Comparison of ENCODE assay signal across 2 cellular contexts in genomic region chr18:68555935-68556334, GRCh38.
TF ChIP-seq lines count a peak whose summit lies in the region.

No MANE protein-coding gene starts in this region.

TF ChIP-seq in SK-N-SH, 30 proteins besides CTCF, POLR2A, EP300 and RAD21 (continued from another document):
- TF ChIP-seq RXRA (IDR thresholded peaks at IDR 0.05; ENCODE audit: borderline replicate concordance, low read depth): no peak
- TF ChIP-seq TAF1 (IDR thresholded peaks at IDR 0.05; ENCODE audit: borderline replicate concordance, low read depth, low read length): no peak
- TF ChIP-seq IRF3 (IDR thresholded peaks at IDR 0.05; ENCODE audit: low read depth, low read length): no peak
- TF ChIP-seq SMC3 (IDR thresholded peaks at IDR 0.05; ENCODE audit: low read depth, low read length): no peak
- TF ChIP-seq REST (IDR thresholded peaks at IDR 0.05; ENCODE audit: low read depth, low read length): no peak
- no peak for TF ChIP-seq MAX (IDR thresholded peaks at IDR 0.05; ENCODE audit: low read depth)
- no peak for TF ChIP-seq RCOR1 (IDR thresholded peaks at IDR 0.05; ENCODE audit: low read length)
- TF ChIP-seq, protein P1, sequence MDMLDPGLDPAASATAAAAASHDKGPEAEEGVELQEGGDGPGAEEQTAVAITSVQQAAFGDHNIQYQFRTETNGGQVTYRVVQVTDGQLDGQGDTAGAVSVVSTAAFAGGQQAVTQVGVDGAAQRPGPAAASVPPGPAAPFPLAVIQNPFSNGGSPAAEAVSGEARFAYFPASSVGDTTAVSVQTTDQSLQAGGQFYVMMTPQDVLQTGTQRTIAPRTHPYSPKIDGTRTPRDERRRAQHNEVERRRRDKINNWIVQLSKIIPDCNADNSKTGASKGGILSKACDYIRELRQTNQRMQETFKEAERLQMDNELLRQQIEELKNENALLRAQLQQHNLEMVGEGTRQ (IDR thresholded peaks at IDR 0.05; ENCODE audit: borderline replicate concordance, low read depth, low read length): no peak
- TF ChIP-seq NRF1 (IDR thresholded peaks at IDR 0.05; ENCODE audit: low read depth, low read length): no peak
- TF ChIP-seq JUND (IDR thresholded peaks at IDR 0.05): no peak
- TF ChIP-seq RFX5 (IDR thresholded peaks at IDR 0.05; ENCODE audit: low read length): no peak
- TF ChIP-seq ELF1 (IDR thresholded peaks at IDR 0.05): no peak
- TF ChIP-seq SIN3A (IDR thresholded peaks at IDR 0.05; ENCODE audit: borderline replicate concordance, low read depth, low read length): no peak

TF ChIP-seq in SK-N-SH treated with all-trans-retinoic acid at 6 μM for 48 hours, 23 proteins besides CTCF, POLR2A, EP300 and RAD21 (continued from another document):
- TF ChIP-seq, protein P2, sequence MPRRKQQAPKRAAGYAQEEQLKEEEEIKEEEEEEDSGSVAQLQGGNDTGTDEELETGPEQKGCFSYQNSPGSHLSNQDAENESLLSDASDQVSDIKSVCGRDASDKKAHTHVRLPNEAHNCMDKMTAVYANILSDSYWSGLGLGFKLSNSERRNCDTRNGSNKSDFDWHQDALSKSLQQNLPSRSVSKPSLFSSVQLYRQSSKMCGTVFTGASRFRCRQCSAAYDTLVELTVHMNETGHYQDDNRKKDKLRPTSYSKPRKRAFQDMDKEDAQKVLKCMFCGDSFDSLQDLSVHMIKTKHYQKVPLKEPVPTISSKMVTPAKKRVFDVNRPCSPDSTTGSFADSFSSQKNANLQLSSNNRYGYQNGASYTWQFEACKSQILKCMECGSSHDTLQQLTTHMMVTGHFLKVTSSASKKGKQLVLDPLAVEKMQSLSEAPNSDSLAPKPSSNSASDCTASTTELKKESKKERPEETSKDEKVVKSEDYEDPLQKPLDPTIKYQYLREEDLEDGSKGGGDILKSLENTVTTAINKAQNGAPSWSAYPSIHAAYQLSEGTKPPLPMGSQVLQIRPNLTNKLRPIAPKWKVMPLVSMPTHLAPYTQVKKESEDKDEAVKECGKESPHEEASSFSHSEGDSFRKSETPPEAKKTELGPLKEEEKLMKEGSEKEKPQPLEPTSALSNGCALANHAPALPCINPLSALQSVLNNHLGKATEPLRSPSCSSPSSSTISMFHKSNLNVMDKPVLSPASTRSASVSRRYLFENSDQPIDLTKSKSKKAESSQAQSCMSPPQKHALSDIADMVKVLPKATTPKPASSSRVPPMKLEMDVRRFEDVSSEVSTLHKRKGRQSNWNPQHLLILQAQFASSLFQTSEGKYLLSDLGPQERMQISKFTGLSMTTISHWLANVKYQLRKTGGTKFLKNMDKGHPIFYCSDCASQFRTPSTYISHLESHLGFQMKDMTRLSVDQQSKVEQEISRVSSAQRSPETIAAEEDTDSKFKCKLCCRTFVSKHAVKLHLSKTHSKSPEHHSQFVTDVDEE (CRISPR knock-in tag; IDR thresholded peaks at IDR 0.05): no peak
- TF ChIP-seq ZFP3 (CRISPR knock-in tag; IDR thresholded peaks at IDR 0.05) (no peak), TOX (CRISPR knock-in tag; IDR thresholded peaks at IDR 0.05; ENCODE audit: borderline replicate concordance) (no peak), ISL1 (CRISPR knock-in tag; IDR thresholded peaks at IDR 0.05) (no peak), ZFP30 (CRISPR knock-in tag; IDR thresholded peaks at IDR 0.05) (no peak), CSDC2 (CRISPR knock-in tag; IDR thresholded peaks at IDR 0.05) (no peak)
- TF ChIP-seq, protein P3, sequence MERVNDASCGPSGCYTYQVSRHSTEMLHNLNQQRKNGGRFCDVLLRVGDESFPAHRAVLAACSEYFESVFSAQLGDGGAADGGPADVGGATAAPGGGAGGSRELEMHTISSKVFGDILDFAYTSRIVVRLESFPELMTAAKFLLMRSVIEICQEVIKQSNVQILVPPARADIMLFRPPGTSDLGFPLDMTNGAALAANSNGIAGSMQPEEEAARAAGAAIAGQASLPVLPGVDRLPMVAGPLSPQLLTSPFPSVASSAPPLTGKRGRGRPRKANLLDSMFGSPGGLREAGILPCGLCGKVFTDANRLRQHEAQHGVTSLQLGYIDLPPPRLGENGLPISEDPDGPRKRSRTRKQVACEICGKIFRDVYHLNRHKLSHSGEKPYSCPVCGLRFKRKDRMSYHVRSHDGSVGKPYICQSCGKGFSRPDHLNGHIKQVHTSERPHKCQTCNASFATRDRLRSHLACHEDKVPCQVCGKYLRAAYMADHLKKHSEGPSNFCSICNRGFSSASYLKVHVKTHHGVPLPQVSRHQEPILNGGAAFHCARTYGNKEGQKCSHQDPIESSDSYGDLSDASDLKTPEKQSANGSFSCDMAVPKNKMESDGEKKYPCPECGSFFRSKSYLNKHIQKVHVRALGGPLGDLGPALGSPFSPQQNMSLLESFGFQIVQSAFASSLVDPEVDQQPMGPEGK (CRISPR knock-in tag; IDR thresholded peaks at IDR 0.05; ENCODE audit: borderline replicate concordance): no peak
